Comparison of ENCODE assay signal across 24 cellular contexts in genomic region chr17:61842899-61843298, GRCh38.
"Had no signal": no experiment of that assay in that cellular context is flagged by ENCODE, and none has a peak within 500 bp of the region (broad histone marks: within the 10 kb centered on the region; RNA-seq: fewer than 3 reads in every experiment).

No MANE protein-coding gene starts in this region.

- DNase-seq: colonic mucosa; cortex of kidney; dermis blood vessel endothelial cell; dorsolateral prefrontal cortex; effector CD4-positive, alpha-beta T cell; effector CD8-positive, alpha-beta T cell; effector memory CD4-positive, alpha-beta T cell; effector memory CD8-positive, alpha-beta T cell; endodermal cell; erythroblast; esophagus squamous epithelium; foreskin fibroblast; foreskin keratinocyte; foreskin melanocyte; gastrocnemius medialis; glutamatergic neuron; head of caudate nucleus; heart left ventricle; heart right ventricle had no signal

- H3K4me1 Mint-ChIP-seq: endodermal cell had no signal

- H3K4me3 Mint-ChIP-seq: dendritic cell treated with granulocyte-macrophage colony-stimulating factor and Interleukin-4, amounts not matched to agents 40 ng/mL and 50 ng/mL, for 4 days; effector memory CD8-positive, alpha-beta T cell; endodermal cell had no signal

- FAIRE-seq: colon, endometrium, endothelial cell of umbilical vein, frontal cortex had no signal

- H3K27ac Mint-ChIP-seq: dendritic cell treated with granulocyte-macrophage colony-stimulating factor and Interleukin-4, amounts not matched to agents 40 ng/mL and 50 ng/mL, for 4 days; endodermal cell had no signal

- H3K27me3 Mint-ChIP-seq: dendritic cell treated with granulocyte-macrophage colony-stimulating factor and Interleukin-4, amounts not matched to agents 40 ng/mL and 50 ng/mL, for 4 days; effector memory CD8-positive, alpha-beta T cell had no signal

- H3K9me3 Mint-ChIP-seq: dendritic cell treated with granulocyte-macrophage colony-stimulating factor and Interleukin-4, amounts not matched to agents 40 ng/mL and 50 ng/mL, for 4 days; effector memory CD8-positive, alpha-beta T cell; endodermal cell had no signal
